Comparison of ENCODE assay signal across 8 cellular contexts in genomic region chr16:69187387-69187890, GRCh38. TPM values are rescaled to one million over a fixed set of nuclear protein-coding genes. Genes with fewer than 3 reads are reported as not detected.
DNase-seq lines count a peak whose midpoint lies in the region; ATAC-seq and TF ChIP-seq lines count a peak whose summit lies in the region.

No MANE protein-coding gene starts in this region.

- H3K9ac ChIP-seq in endodermal cell (ENCODE audit: extremely low read depth, low read length, poor library complexity, severe bottlenecking) = peak overlapping the region; percentile 60

- DNase-seq in EH (ENCODE audit: low read depth) = peak; percentile 56
- DNase-seq in activated CD8-positive, alpha-beta memory T cell treated with anti-CD3 and anti-CD28 coated beads for 48 hours (ENCODE audit: low read depth in 2 of 3, low spot score in 2 of 3) = peak; percentile 17 to 20 (median 19)
- peak; percentile 81 for DNase-seq in endodermal cell
- DNase-seq in mucosa of gallbladder (ENCODE audit: low spot score) = peak; percentile 34
- no peak for DNase-seq in NCI-H446 (lab: John Stamatoyannopoulos, UW)

- peaks cover 17% of the 10 kb centered on the region for H3K4me1 Mint-ChIP-seq in endodermal cell
- H3K4me1 Mint-ChIP-seq in stimulated activated naive CD8-positive, alpha-beta T cell treated with anti-CD3 and anti-CD28 coated beads, Interleukin-15, Interleukin-2, amounts not matched to agents 100 ng/mL and 50 ng/mL, for 24 hours (ENCODE audit: low read depth) = peaks cover 74% of the 10 kb centered on the region

- peaks cover 5% of the 10 kb centered on the region for H3K36me3 Mint-ChIP-seq in endodermal cell (ENCODE audit: low read depth)
- H3K36me3 Mint-ChIP-seq in stimulated activated naive CD8-positive, alpha-beta T cell treated with anti-CD3 and anti-CD28 coated beads, Interleukin-15, Interleukin-2, amounts not matched to agents 100 ng/mL and 50 ng/mL, for 24 hours (ENCODE audit: low read depth) = peaks cover 7% of the 10 kb centered on the region

- 0% methylated on average over 9 to 66 of the region's 66 CpGs for WGBS in endodermal cell (ENCODE audit: insufficient coverage in 1 of 2, insufficient read length in 1 of 2), 2 experiments

- H3K4me1 ChIP-seq in endodermal cell (ENCODE audit: control insufficient read depth, insufficient read depth, low read length) = peaks cover 2% of the 10 kb centered on the region

- H3K27me3 ChIP-seq in endodermal cell (ENCODE audit: control insufficient read depth, insufficient read depth, low read length, poor library complexity, severe bottlenecking) = no peaks in the 10 kb centered on the region

- peak overlapping the region; percentile 89 for H3K4me3 ChIP-seq in endodermal cell (ENCODE audit: low read length)

- H3K4me3 Mint-ChIP-seq in endodermal cell = peak overlapping the region; percentile 81
- H3K4me3 Mint-ChIP-seq in stimulated activated naive CD8-positive, alpha-beta T cell treated with anti-CD3 and anti-CD28 coated beads, Interleukin-15, Interleukin-2, amounts not matched to agents 100 ng/mL and 50 ng/mL, for 24 hours = peak overlapping the region; percentile 87

- H3K27ac ChIP-seq in KOPT-K1 (ENCODE audit: low read depth, low read length, poor library complexity, severe bottlenecking) (peak overlapping the region; percentile 72), endodermal cell (ENCODE audit: low read depth, low read length) (peak overlapping the region; percentile 71)

- H3K27ac Mint-ChIP-seq in endodermal cell = peak overlapping the region; percentile 89
- H3K27ac Mint-ChIP-seq in stimulated activated naive CD8-positive, alpha-beta T cell treated with anti-CD3 and anti-CD28 coated beads, Interleukin-15, Interleukin-2, amounts not matched to agents 100 ng/mL and 50 ng/mL, for 24 hours = peak overlapping the region; percentile 59

- TF ChIP-seq CTCF in endodermal cell (conservative IDR thresholded peaks at IDR 0.05) = no peak

- H3K36me3 ChIP-seq in KOPT-K1 (ENCODE audit: insufficient read depth, low read length) (peaks cover 4% of the 10 kb centered on the region; the same call in 1 of the 2 replicates), endodermal cell (ENCODE audit: control insufficient read depth, insufficient read depth, low read length) (no peaks in the 10 kb centered on the region)

- H3K9me3 ChIP-seq in KOPT-K1 (ENCODE audit: insufficient read depth, low read length, poor library complexity, severe bottlenecking) (no peaks in the 10 kb centered on the region), endodermal cell (ENCODE audit: control insufficient read depth, low read length) (no peaks in the 10 kb centered on the region)

- H3K27me3 Mint-ChIP-seq in endodermal cell (ENCODE audit: insufficient read depth) = no peaks in the 10 kb centered on the region
- no peaks in the 10 kb centered on the region for H3K27me3 Mint-ChIP-seq in stimulated activated naive CD8-positive, alpha-beta T cell treated with anti-CD3 and anti-CD28 coated beads, Interleukin-15, Interleukin-2, amounts not matched to agents 100 ng/mL and 50 ng/mL, for 24 hours

- peak; percentile 24 for ATAC-seq in GM21529 (IDR thresholded peaks at IDR 0.05; ENCODE audit: unreplicated experiment)

- H3K9me3 Mint-ChIP-seq in endodermal cell = no peaks in the 10 kb centered on the region
- H3K9me3 Mint-ChIP-seq in stimulated activated naive CD8-positive, alpha-beta T cell treated with anti-CD3 and anti-CD28 coated beads, Interleukin-15, Interleukin-2, amounts not matched to agents 100 ng/mL and 50 ng/mL, for 24 hours = no peaks in the 10 kb centered on the region

RNA-seq across cellular contexts. Expression of gene SNTB2, which starts 0.5 kb away (rescaled TPM):
- total RNA-seq in endodermal cell = 10 to 100 TPM; 15.4 to 24.1 TPM
- 12.3 TPM for polyA plus RNA-seq in endodermal cell (2013, experiment 1 of 2)
- 10.8 TPM for polyA plus RNA-seq in endodermal cell (2013, experiment 2 of 2)
- 43.8 TPM for total RNA-seq in mucosa of gallbladder

RNA-seq across cellular contexts. Expression of gene UTP4, which starts 55.0 kb away (rescaled TPM):
- total RNA-seq in endodermal cell (10 to 100 TPM; 44.1 to 45.3 TPM), mucosa of gallbladder (26.0 TPM)
- polyA plus RNA-seq in endodermal cell (2013, experiment 1 of 2) = 43.1 TPM
- polyA plus RNA-seq in endodermal cell (2013, experiment 2 of 2) = 37.3 TPM

RNA-seq across cellular contexts. Expression of gene CHTF8, which starts 55.1 kb away (rescaled TPM):
- total RNA-seq in endodermal cell (100 to 1,000 TPM; 105 to 142 TPM), mucosa of gallbladder (98.0 TPM)
- polyA plus RNA-seq in endodermal cell (2013, experiment 1 of 2) = 122 TPM
- polyA plus RNA-seq in endodermal cell (2013, experiment 2 of 2) = 111 TPM

Comparison
In these comparisons a context has a peak if more than half of its experiments do, and no peak if none do; other contexts are left out.
1. DNase-seq: peak in EH (single experiment), activated CD8-positive, alpha-beta memory T cell treated with anti-CD3 and anti-CD28 coated beads for 48 hours (3 of 3), endodermal cell (single experiment) and mucosa of gallbladder (single experiment); none in NCI-H446 (0 of 2).